In genomic region chr15:49471248-49471647, GRCh38 we compare ENCODE assay signal across 7 cellular contexts. TPM values are rescaled to one million over a fixed set of nuclear protein-coding genes. Genes with fewer than 3 reads are reported as not detected.
DNase-seq lines count a peak whose midpoint lies in the region; ATAC-seq and TF ChIP-seq lines count a peak whose summit lies in the region.
"Not testable (repeated sequence)": the region's sequence is repeated elsewhere in the genome, so short reads cannot be mapped to it uniquely, and the experiment has no call there.

No MANE protein-coding gene starts in this region.

- H4K8ac ChIP-seq in trophoblast cell (ENCODE audit: low read depth, low read length), result not testable (repeated sequence)

- H3K4me2 ChIP-seq in trophoblast cell (ENCODE audit: low read length), result not testable (repeated sequence)

- H3K36me3 Mint-ChIP-seq in activated CD4-positive, alpha-beta memory T cell treated with anti-CD3 and anti-CD28 coated beads for 36 hours; MCF 10A (ENCODE audit: insufficient read depth, unreplicated experiment): not testable (repeated sequence)

- not testable (repeated sequence) for TF ChIP-seq POLR2A in heart left ventricle (IDR thresholded peaks at IDR 0.05)

- not testable (repeated sequence) for H3K9me3 Mint-ChIP-seq in activated CD4-positive, alpha-beta memory T cell treated with anti-CD3 and anti-CD28 coated beads for 36 hours; MCF 10A (ENCODE audit: unreplicated experiment)

- not testable (repeated sequence) for H3K36me3 ChIP-seq in heart left ventricle; trophoblast cell (ENCODE audit: control insufficient read depth in 1 of 2, insufficient read depth in 2 of 2, low read length in 2 of 2)

- H3K27me3 ChIP-seq in heart left ventricle; trophoblast cell (ENCODE audit: insufficient read depth, low read length): not testable (repeated sequence)

- peaks cover 0 to 20% (median under 1%) of the 10 kb centered on the region in 12 donors for H3K4me1 ChIP-seq in heart left ventricle
- not testable (repeated sequence) for H3K4me1 ChIP-seq in trophoblast cell (ENCODE audit: control insufficient read depth in 1 of 2, insufficient read depth in 2 of 2, low read length in 2 of 2)

- H2BK5ac ChIP-seq in trophoblast cell (ENCODE audit: low read depth, low read length, poor library complexity), result not testable (repeated sequence)

- H3K4me1 Mint-ChIP-seq in activated CD4-positive, alpha-beta memory T cell treated with anti-CD3 and anti-CD28 coated beads for 36 hours (ENCODE audit: low read depth), result not testable (repeated sequence)
- peaks cover 16% of the 10 kb centered on the region for H3K4me1 Mint-ChIP-seq in MCF 10A (ENCODE audit: insufficient read depth, unreplicated experiment)

- not testable (repeated sequence) for H2AK5ac ChIP-seq in trophoblast cell (ENCODE audit: low read length)

- not testable (repeated sequence) for H3K4me3 ChIP-seq in heart left ventricle; trophoblast cell (ENCODE audit: low read depth, low read length)

- 75 to 82% (median 78%) methylated on average over 4 of the region's 4 CpGs for WGBS in heart left ventricle, 4 donors
- WGBS in trophoblast cell (ENCODE audit: extremely low coverage, insufficient coverage, insufficient read length), result no CpG with 5 or more reads among the region's 4 CpGs

- TF ChIP-seq CTCF in GM10248 (IDR thresholded peaks at IDR 0.05; ENCODE audit: control extremely low read depth, extremely low read depth, low read depth, missing control alignments) (peak; percentile 15), MCF 10A (IDR thresholded peaks at IDR 0.05; ENCODE audit: unreplicated experiment) (peak; percentile 14), heart left ventricle (IDR thresholded peaks at IDR 0.05) (peak in 8 of 12 donors; percentile 6 to 49 (median 22))

- H3K18ac ChIP-seq in trophoblast cell (ENCODE audit: low read length), result not testable (repeated sequence)

- H3K9me3 ChIP-seq in heart left ventricle; trophoblast cell (ENCODE audit: insufficient read depth, low read depth, low read length): not testable (repeated sequence)

- H3K79me2 ChIP-seq in trophoblast cell (ENCODE audit: control insufficient read depth, insufficient read depth, low read length, poor library complexity), result not testable (repeated sequence)

- POLR2A ChIA-PET in GM10248 (lab: Yijun Ruan, JAX); activated CD4-positive, alpha-beta memory T cell treated with anti-CD3 and anti-CD28 coated beads for 36 hours (lab: Charles Lee); MCF 10A (lab: Yijun Ruan, JAX): not testable (repeated sequence)

- not testable (repeated sequence) for H3K79me1 ChIP-seq in trophoblast cell (ENCODE audit: low read length)

- peak overlapping the region in 1 of 12 donors; percentile 42 for H3K27ac ChIP-seq in heart left ventricle
- H3K27ac ChIP-seq in trophoblast cell (ENCODE audit: low read depth, low read length), result not testable (repeated sequence)

- not testable (repeated sequence) for H3K4ac ChIP-seq in trophoblast cell (ENCODE audit: low read depth, low read length)

- intact Hi-C loops in activated CD4-positive, alpha-beta memory T cell treated with anti-CD3 and anti-CD28 coated beads for 36 hours (cut with micrococcal nuclease), result loop anchor here (10.0 kb wide), 1 partner anchor 674 kb away; no protein-coding TSS in a partner anchor
- intact Hi-C loops in MCF 10A (cut with micrococcal nuclease); heart left ventricle (cut with DNase I): not testable (repeated sequence)

- H3K27ac Mint-ChIP-seq in activated CD4-positive, alpha-beta memory T cell treated with anti-CD3 and anti-CD28 coated beads for 36 hours; MCF 10A (ENCODE audit: low read depth, unreplicated experiment): not testable (repeated sequence)

- H3K27me3 Mint-ChIP-seq in activated CD4-positive, alpha-beta memory T cell treated with anti-CD3 and anti-CD28 coated beads for 36 hours; MCF 10A (ENCODE audit: insufficient read depth, unreplicated experiment): not testable (repeated sequence)

- H2AFZ ChIP-seq in trophoblast cell (ENCODE audit: insufficient read depth, low read length, poor library complexity), result not testable (repeated sequence)

- DNase-seq in GM10248 (ENCODE audit: extremely low spot score); heart left ventricle: not testable (repeated sequence)
- DNase-seq in OCI-M1 (lab: John Stamatoyannopoulos, UW) (peak; percentile 27), MCF 10A (ENCODE audit: unreplicated experiment) (peak; percentile 20), trophoblast cell (peak; percentile 5 to 43)
- DNase-seq in activated CD4-positive, alpha-beta memory T cell treated with anti-CD3 and anti-CD28 coated beads for 36 hours, result peak; percentile 51

- not testable (repeated sequence) for H3K14ac ChIP-seq in trophoblast cell (ENCODE audit: low read length)

- H2BK12ac ChIP-seq in trophoblast cell (ENCODE audit: low read length), result not testable (repeated sequence)

- not testable (repeated sequence) for H3K4me3 Mint-ChIP-seq in activated CD4-positive, alpha-beta memory T cell treated with anti-CD3 and anti-CD28 coated beads for 36 hours; MCF 10A (ENCODE audit: unreplicated experiment)

- not testable (repeated sequence) for H4K12ac ChIP-seq in trophoblast cell (ENCODE audit: low read depth, low read length)

- BruUV-seq in MCF 10A (replicated peaks; lab: Mats Ljungman, UMichigan), result not testable (repeated sequence)

- H3K9ac ChIP-seq in trophoblast cell (ENCODE audit: low read length), result not testable (repeated sequence)

- H2BK120ac ChIP-seq in trophoblast cell (ENCODE audit: insufficient read depth, low read length, poor library complexity), result not testable (repeated sequence)

- not testable (repeated sequence) for H4K91ac ChIP-seq in trophoblast cell (ENCODE audit: low read depth, low read length)

- not testable (repeated sequence) for H3K23ac ChIP-seq in trophoblast cell (ENCODE audit: low read length)

- CTCF ChIA-PET in GM10248 (lab: Yijun Ruan, JAX), result interaction anchor here (1.0 to 1.6 kb wide), 8 partner anchors 9 to 684 kb away, joined by 3 to 5 read pairs (median 4); no protein-coding TSS in a partner anchor
- CTCF ChIA-PET in activated CD4-positive, alpha-beta memory T cell treated with anti-CD3 and anti-CD28 coated beads for 36 hours (lab: Charles Lee), result interaction anchor here (0.7 to 1.5 kb wide), 3 partner anchors 31 to 532 kb away, joined by 3 to 5 read pairs (median 3); no protein-coding TSS in a partner anchor
- CTCF ChIA-PET in MCF 10A (lab: Yijun Ruan, JAX), result interaction anchor here (0.6 to 1.2 kb wide), 5 partner anchors 9 to 581 kb away, joined by 3 read pairs; no protein-coding TSS in a partner anchor

- peak; percentile 32 for ATAC-seq in HG03432 (IDR thresholded peaks at IDR 0.05; ENCODE audit: unreplicated experiment)
- ATAC-seq in heart left ventricle, result not testable (repeated sequence)

RNA-seq across cellular contexts. Expression of gene FGF7, which starts 48.2 kb away (rescaled TPM):
- total RNA-seq in activated CD4-positive, alpha-beta memory T cell treated with anti-CD3 and anti-CD28 coated beads for 36 hours, result not detected
- total RNA-seq in MCF 10A (2022) (0.05 and 0.21 TPM in 2 replicates), heart left ventricle (10 to 100 TPM; 19.8 to 40.8 (median 24.5) TPM)
- 10 to 100 TPM in 1 of 2 donors, 1 to 10 TPM in 1; 7.7 to 24.9 TPM for polyA plus RNA-seq in heart left ventricle
- 0.03 and 0.04 TPM in 2 replicates for polyA plus RNA-seq in trophoblast cell (2013)

Comparison
In these comparisons a context has a peak if more than half of its experiments do, and no peak if none do; other contexts are left out.
1. RNA of gene FGF7, which starts 48.2 kb away (total RNA-seq): 19.8 to 40.8 TPM in heart left ventricle; 0.05 to 0.21 TPM in MCF 10A and not detected in activated CD4-positive, alpha-beta memory T cell treated with anti-CD3 and anti-CD28 coated beads for 36 hours; every median in the first group is over 10 times any median in the second.
2. Peak in every context shown above with its lines, with median percentiles within 50 percentile points of each other: CTCF ChIP-seq.